8 cellular contexts compared by ENCODE assay signal in genomic region chr2:234952270-234953115, GRCh38. TPM values are rescaled to one million over a fixed set of nuclear protein-coding genes. Genes with fewer than 3 reads are reported as not detected.
DNase-seq lines count a peak whose midpoint lies in the region; FAIRE-seq and TF ChIP-seq lines count a peak whose summit lies in the region.

No MANE protein-coding gene starts in this region.

- peaks cover 15% of the 10 kb centered on the region for H3K27me3 ChIP-seq in transverse colon

- H3K27ac ChIP-seq in mesodermal cell (ENCODE audit: low read depth, low read length, severe bottlenecking) (peak overlapping the region; percentile 64), transverse colon (peak overlapping the region; percentile 53 to 91 (median 88))

- H3K9me3 ChIP-seq in mesodermal cell (ENCODE audit: control insufficient read depth, low read length): no peaks in the 10 kb centered on the region
- H3K9me3 ChIP-seq in transverse colon: no peaks in the 10 kb centered on the region

- DNase-seq in COLO668 (lab: John Stamatoyannopoulos, UW; ENCODE audit: unreplicated experiment): peak; percentile 58
- DNase-seq in NCI-H526 treated with DMSO at 0.1 percent for 48 hours (lab: John Stamatoyannopoulos, UW): peak; percentile 13
- peak; percentile 66 for DNase-seq in ecto neural progenitor cell (ENCODE audit: low spot score)
- peak; percentile 39 for DNase-seq in transverse colon
- DNase-seq in DMS79 treated with DMSO at 0.1 percent for 48 hours (lab: John Stamatoyannopoulos, UW): no peak
- DNase-seq in GM12891 (ENCODE audit: insufficient read length, low spot score): no peak
- DNase-seq in germinal center (ENCODE audit: low spot score): no peak

- H3K36me3 ChIP-seq in mesodermal cell (ENCODE audit: control insufficient read depth, insufficient read depth, low read length): peaks cover 43% of the 10 kb centered on the region
- no peaks in the 10 kb centered on the region for H3K36me3 ChIP-seq in transverse colon

- no peak for TF ChIP-seq CTCF in transverse colon (IDR thresholded peaks at IDR 0.05)

- no peak for TF ChIP-seq POLR2A in transverse colon (IDR thresholded peaks at IDR 0.05)
- no peak for TF ChIP-seq POLR2A in GM12891 (IDR thresholded peaks at IDR 0.05; ENCODE audit: low read depth, low read length)

- intact Hi-C loops in transverse colon (cut with DNase I; ENCODE audit: low total_unique reads): no loop called here

- in situ Hi-C loops in transverse colon (cut with MboI; ENCODE audit: low pct_ligation_motif_present in 1 of 4, low pct_unique_long_range_greater_than_20kb in 1 of 4, low sequenced_read_pairs in 3 of 4): no loop called here

- peaks cover 44% of the 10 kb centered on the region for H3K4me1 ChIP-seq in mesodermal cell (ENCODE audit: control insufficient read depth, insufficient read depth, low read length, poor library complexity, severe bottlenecking)
- H3K4me1 ChIP-seq in transverse colon: peaks cover 3 to 60% (median 44%) of the 10 kb centered on the region in 4 donors

- H3K4me3 ChIP-seq in mesodermal cell (ENCODE audit: extremely low read depth, insufficient read depth, low read length, poor library complexity, severe bottlenecking) (peak overlapping the region; percentile 98), transverse colon (peak overlapping the region; percentile 48 to 95 (median 70))

- TF ChIP-seq EP300 in transverse colon (IDR thresholded peaks at IDR 0.05; ENCODE audit: low read depth): no peak

- 0% methylated on average over 90 to 91 of the region's 102 CpGs for WGBS in mesodermal cell (ENCODE audit: insufficient coverage in 2 of 2), 2 experiments
- WGBS in transverse colon (ENCODE audit: low coverage in 1 of 2), 2 donors: 8% methylated on average over 49 of the region's 102 CpGs; no CpG with 5 or more reads in 1 of the 2 donors

- FAIRE-seq in GM12891 (lab: Jason Lieb, UNC): no peak

TF ChIP-seq in GM12891, 5 proteins besides CTCF, POLR2A, EP300 and RAD21:
- TF ChIP-seq POLR2AphosphoS5 (IDR thresholded peaks at IDR 0.05; ENCODE audit: low read depth, low read length) (no peak), SPI1 (IDR thresholded peaks at IDR 0.05; ENCODE audit: low read depth, low read length) (no peak), POU2F2 (IDR thresholded peaks at IDR 0.05; ENCODE audit: low read depth, low read length) (no peak), TAF1 (IDR thresholded peaks at IDR 0.05; ENCODE audit: low read depth, low read length) (no peak), PAX5 (IDR thresholded peaks at IDR 0.05; ENCODE audit: insufficient read depth, low read length, severe bottlenecking) (no peak)

RNA-seq across cellular contexts. Expression of gene SH3BP4, which starts 0.7 kb away (rescaled TPM):
- polyA plus RNA-seq in mesodermal cell (2013, experiment 1 of 2): 48.9 TPM
- polyA plus RNA-seq in mesodermal cell (2013, experiment 2 of 2): 52.4 TPM
- 10 to 100 TPM in 3 of 4 donors, 1 to 10 TPM in 1; 7.5 to 24.9 (median 19.5) TPM for total RNA-seq in transverse colon
- not detected for polyA plus RNA-seq in GM12891 (2012; ENCODE audit: low read depth, missing spikeins)

Comparison
In these comparisons a context has a peak if more than half of its experiments do, and no peak if none do; other contexts are left out.
1. DNase-seq: peak in COLO668 (single experiment), NCI-H526 treated with DMSO at 0.1 percent for 48 hours (single experiment), ecto neural progenitor cell (single experiment) and transverse colon (single experiment); none in DMS79 treated with DMSO at 0.1 percent for 48 hours (single experiment), GM12891 (single experiment) and germinal center (single experiment).